In genomic region chr1:172431721-172432192, GRCh38 we compare ENCODE assay signal across 15 cellular contexts. TPM values are rescaled to one million over a fixed set of nuclear protein-coding genes. Genes with fewer than 3 reads are reported as not detected.
DNase-seq lines count a peak whose midpoint lies in the region; ATAC-seq and TF ChIP-seq lines count a peak whose summit lies in the region.
"Had no signal": no experiment of that assay in that cellular context is flagged by ENCODE, and none has a peak within 500 bp of the region (broad histone marks: within the 10 kb centered on the region; RNA-seq: fewer than 3 reads in every experiment).

No MANE protein-coding gene starts in this region.

- peak overlapping the region; percentile 23 for H3K27ac ChIP-seq in CD4-positive, alpha-beta memory T cell (ENCODE audit: low read depth, low read length)
- H3K27ac ChIP-seq in GM23338 (ENCODE audit: low read depth) (no peak overlapping the region), mesendoderm (ENCODE audit: low read depth, low read length) (no peak overlapping the region)
- H3K27ac ChIP-seq: left ventricle myocardium inferior, psoas muscle, vagina had no signal

- no peak overlapping the region for H4K5ac ChIP-seq in mesendoderm (ENCODE audit: low read length)

- no peak overlapping the region for H3K4me2 ChIP-seq in GM23338
- H3K4me2 ChIP-seq in mesendoderm (ENCODE audit: low read length), result no peak overlapping the region

- peak in 4 of 5 donors; percentile 18 to 45 (median 28) for DNase-seq in CD4-positive, alpha-beta memory T cell
- DNase-seq in GM23338 (ENCODE audit: low spot score), result peak; percentile 22
- peak; percentile 31 for DNase-seq in activated naive CD4-positive, alpha-beta T cell treated with anti-CD3 and anti-CD28 coated beads, Interleukin-2, amount 50 U/mL, for 16 hours
- peak; percentile 33 for DNase-seq in mesendoderm
- no peak for DNase-seq in stimulated activated naive CD8-positive, alpha-beta T cell treated with anti-CD3 and anti-CD28 coated beads, Interleukin-15, Interleukin-2, amounts not matched to agents 100 U/mL and 50 U/mL, for 24 hours
- DNase-seq in NCI-H2227 treated with DMSO at 0.1 percent for 48 hours (lab: John Stamatoyannopoulos, UW), result no peak
- no peak for DNase-seq in NOMO-1 treated with DMSO at 0.1 percent for 48 hours (lab: John Stamatoyannopoulos, UW; ENCODE audit: unreplicated experiment)
- DNase-seq: DMS79 treated with DMSO at 0.1 percent for 48 hours, left ventricle myocardium inferior, NCI-H1105 treated with DMSO at 0.1 percent for 48 hours, psoas muscle had no signal

- H3K36me3 Mint-ChIP-seq in CD4-positive, alpha-beta memory T cell, result peaks cover 4 to 10% of the 10 kb centered on the region in 2 donors
- H3K36me3 Mint-ChIP-seq in GM23338 (ENCODE audit: low read depth), result no peaks in the 10 kb centered on the region

- peak overlapping the region; percentile 59 to 85 (median 78) for H3K27ac Mint-ChIP-seq in CD4-positive, alpha-beta memory T cell
- no peak overlapping the region for H3K27ac Mint-ChIP-seq in GM23338

- H3K9ac ChIP-seq in mesendoderm (ENCODE audit: low read length), result no peak overlapping the region

- no peaks in the 10 kb centered on the region for H4K20me1 ChIP-seq in GM23338 (replicated peaks; ENCODE audit: insufficient read depth)

- H3K4ac ChIP-seq in mesendoderm (ENCODE audit: low read depth, low read length), result no peak overlapping the region

- TF ChIP-seq CTCF in GM23338 (conservative IDR thresholded peaks at IDR 0.05; ENCODE audit: low read depth in 2 of 2), result no peak

- peaks cover 52% of the 10 kb centered on the region for H3K4me1 ChIP-seq in CD4-positive, alpha-beta memory T cell (ENCODE audit: insufficient read depth, low read length)
- H3K4me1 ChIP-seq in GM23338 (ENCODE audit: insufficient read depth) (peaks cover 7% of the 10 kb centered on the region; the same call in 1 of the 2 replicates), mesendoderm (ENCODE audit: control insufficient read depth, low read depth, low read length) (no peaks in the 10 kb centered on the region)
- H3K4me1 ChIP-seq: left ventricle myocardium inferior, psoas muscle had no signal

- no peak overlapping the region for H3K18ac ChIP-seq in mesendoderm (ENCODE audit: low read length)

- no peak overlapping the region for H2BK5ac ChIP-seq in mesendoderm (ENCODE audit: low read length)

- peaks cover 35 to 55% (median 43%) of the 10 kb centered on the region in 4 donors for H3K4me1 Mint-ChIP-seq in CD4-positive, alpha-beta memory T cell
- peaks cover 9% of the 10 kb centered on the region; the same call in 2 of the 3 replicates for H3K4me1 Mint-ChIP-seq in GM23338

- no peak overlapping the region for H2BK120ac ChIP-seq in mesendoderm (ENCODE audit: low read depth, low read length)

- H4K8ac ChIP-seq in mesendoderm (ENCODE audit: low read depth, low read length), result no peak overlapping the region

- no peaks in the 10 kb centered on the region for H3K9me2 ChIP-seq in GM23338 (ENCODE audit: insufficient read depth)

- no peaks in the 10 kb centered on the region for H3K27me3 Mint-ChIP-seq in CD4-positive, alpha-beta memory T cell
- H3K27me3 Mint-ChIP-seq in GM23338 (ENCODE audit: insufficient read depth, low read depth, poor library complexity), result peaks cover 2% of the 10 kb centered on the region

- intact Hi-C loops in CD4-positive, alpha-beta memory T cell (cut with micrococcal nuclease), result no loop called here

- peak overlapping the region in 7 of 8 donors; percentile 11 to 61 (median 36) for H3K4me3 Mint-ChIP-seq in CD4-positive, alpha-beta memory T cell
- no peak overlapping the region for H3K4me3 Mint-ChIP-seq in GM23338

- H2BK15ac ChIP-seq in mesendoderm (replicated peaks; ENCODE audit: low read depth), result no peak overlapping the region

- no peak overlapping the region for H3K4me3 ChIP-seq in CD4-positive, alpha-beta memory T cell (ENCODE audit: low read length in 2 of 2)
- H3K4me3 ChIP-seq in GM23338 (no peak overlapping the region), mesendoderm (ENCODE audit: low read length) (no peak overlapping the region)
- H3K4me3 ChIP-seq: left ventricle myocardium inferior, psoas muscle, vagina had no signal

- ATAC-seq in GM23338 (peak; percentile 59), HG02973 (IDR thresholded peaks at IDR 0.05; ENCODE audit: unreplicated experiment) (no peak)
- no peak for ATAC-seq in stimulated activated naive CD8-positive, alpha-beta T cell treated with anti-CD3 and anti-CD28 coated beads, Interleukin-15, Interleukin-2, amounts not matched to agents 100 U/mL and 50 U/mL, for 24 hours
- ATAC-seq: psoas muscle had no signal

- no CpG with 5 or more reads among the region's 9 CpGs for WGBS in mesendoderm (ENCODE audit: extremely low coverage, insufficient coverage, low lambda C conversion rate)

- no peaks in the 10 kb centered on the region for H3F3A ChIP-seq in GM23338 (replicated peaks; ENCODE audit: low read depth)

- POLR2A ChIA-PET in CD4-positive, alpha-beta memory T cell (lab: Charles Lee; ENCODE audit: partially characterized antibody), result interaction anchor here (0.6 to 2.6 kb wide), 10 partner anchors 12 to 706 kb away, joined by 3 to 24 read pairs (median 4); partner anchors contain the start of genes PIGC and SUCO

- CTCF ChIA-PET in CD4-positive, alpha-beta memory T cell (lab: Charles Lee; ENCODE audit: partially characterized antibody), result interaction anchor here (0.9 to 8.9 kb wide), 11 partner anchors 11 to 430 kb away, joined by 4 to 135 read pairs (median 5); partner anchors contain the start of gene PIGC

- no peaks in the 10 kb centered on the region for H3K36me3 ChIP-seq in CD4-positive, alpha-beta memory T cell (ENCODE audit: insufficient read depth, low read length)
- no peaks in the 10 kb centered on the region for H3K36me3 ChIP-seq in GM23338 (ENCODE audit: insufficient read depth)
- H3K36me3 ChIP-seq in mesendoderm (ENCODE audit: control insufficient read depth, insufficient read depth, low read length), result no peaks in the 10 kb centered on the region
- H3K36me3 ChIP-seq: left ventricle myocardium inferior, vagina had no signal

- peaks cover 0 to 5% (median under 1%) of the 10 kb centered on the region in 8 donors for H3K9me3 Mint-ChIP-seq in CD4-positive, alpha-beta memory T cell
- H3K9me3 Mint-ChIP-seq in GM23338, result peaks cover under 1% of the 10 kb centered on the region; the same call in 2 of the 3 replicates

- H3K23ac ChIP-seq in mesendoderm (ENCODE audit: low read length), result no peak overlapping the region

- H3K79me1 ChIP-seq in mesendoderm (ENCODE audit: low read length), result no peaks in the 10 kb centered on the region

- H3K27me3 ChIP-seq in CD4-positive, alpha-beta memory T cell (ENCODE audit: insufficient read depth, low read length), result no peaks in the 10 kb centered on the region
- H3K27me3 ChIP-seq in GM23338 (ENCODE audit: insufficient read depth) (no peaks in the 10 kb centered on the region), mesendoderm (ENCODE audit: insufficient read depth, low read length, poor library complexity) (no peaks in the 10 kb centered on the region)
- H3K27me3 ChIP-seq: vagina had no signal

- no peak overlapping the region for H2AK5ac ChIP-seq in mesendoderm (ENCODE audit: low read length)

- H3K79me2 ChIP-seq in GM23338 (replicated peaks; ENCODE audit: insufficient read depth), result no peaks in the 10 kb centered on the region
- no peaks in the 10 kb centered on the region for H3K79me2 ChIP-seq in mesendoderm (ENCODE audit: control insufficient read depth, insufficient read depth, low read length)

- H3K56ac ChIP-seq in mesendoderm (ENCODE audit: low read length), result no peak overlapping the region

- H2AFZ ChIP-seq in GM23338, result 0 out of 2 replicates have a peak overlapping the region, but pooled peaks have one; percentile 32

- H3K9me3 ChIP-seq in CD4-positive, alpha-beta memory T cell (ENCODE audit: control insufficient read depth in 1 of 2, low read length in 2 of 2), result no peaks in the 10 kb centered on the region
- H3K9me3 ChIP-seq: psoas muscle, vagina had no signal

TF ChIP-seq in GM23338, 12 proteins besides CTCF, POLR2A, EP300 and RAD21:
- no peak for TF ChIP-seq EZH2phosphoT487 (IDR thresholded peaks at IDR 0.05; ENCODE audit: unreplicated experiment)
- TF ChIP-seq NANOG (IDR thresholded peaks at IDR 0.05; ENCODE audit: borderline replicate concordance), result no peak
- TF ChIP-seq ZNF114 (CRISPR knock-in tag; IDR thresholded peaks at IDR 0.05), result no peak
- no peak for TF ChIP-seq JUNB (IDR thresholded peaks at IDR 0.05; ENCODE audit: unreplicated experiment)
- TF ChIP-seq ZNF331 (CRISPR knock-in tag; IDR thresholded peaks at IDR 0.05; ENCODE audit: low read depth), result no peak
- no peak for TF ChIP-seq EZH2 (IDR thresholded peaks at IDR 0.05; ENCODE audit: low read depth, unreplicated experiment)

RNA-seq across cellular contexts. Expression of gene C1orf105, which starts 11.3 kb away (rescaled TPM):
- total RNA-seq in CD4-positive, alpha-beta memory T cell, result not detected
- not detected for polyA plus RNA-seq in CD4-positive, alpha-beta memory T cell
- total RNA-seq in GM23338 (2014; rRNA removed; shearing (Covaris generic)), result not detected in 2 replicates
- polyA plus RNA-seq in GM23338 (2016; fragmentation: Nextera tagmentation; extraction: Ambion mirVana), result not detected in 2 replicates
- polyA plus RNA-seq in mesendoderm (2013, experiment 1 of 2), result not detected
- polyA plus RNA-seq in mesendoderm (2013, experiment 2 of 2), result not detected
- total RNA-seq: frontal cortex; T-helper 2 cell treated with Interferon-gamma antibody and Interleukin-4, amounts not matched to agents 100 ng/mL and 5 ng/mL, for 36 hours; vagina had no signal

RNA-seq across cellular contexts. Expression of gene PIGC, which starts 12.1 kb away (rescaled TPM):
- total RNA-seq in CD4-positive, alpha-beta memory T cell, result 10 to 100 TPM; 48.9 to 49.2 TPM
- polyA plus RNA-seq in CD4-positive, alpha-beta memory T cell, result 100 to 1,000 TPM; 109 to 132 TPM
- total RNA-seq in GM23338 (2014; rRNA removed; shearing (Covaris generic)), result 22.5 and 25.2 TPM in 2 replicates
- 24.3 and 28.1 TPM in 2 replicates for polyA plus RNA-seq in GM23338 (2016; fragmentation: Nextera tagmentation; extraction: Ambion mirVana)
- 16.2 TPM for polyA plus RNA-seq in mesendoderm (2013, experiment 1 of 2)
- 15.7 TPM for polyA plus RNA-seq in mesendoderm (2013, experiment 2 of 2)

Comparison
In these comparisons a context has a peak if more than half of its experiments do, and no peak if none do; other contexts are left out.
1. DNase-seq: peak in CD4-positive, alpha-beta memory T cell (4 of 5), GM23338 (single experiment), activated naive CD4-positive, alpha-beta T cell treated with anti-CD3 and anti-CD28 coated beads, Interleukin-2, amount 50 U/mL, for 16 hours (single experiment) and mesendoderm (single experiment); none in stimulated activated naive CD8-positive, alpha-beta T cell treated with anti-CD3 and anti-CD28 coated beads, Interleukin-15, Interleukin-2, amounts not matched to agents 100 U/mL and 50 U/mL, for 24 hours (single experiment), NCI-H2227 treated with DMSO at 0.1 percent for 48 hours (single experiment) and NOMO-1 treated with DMSO at 0.1 percent for 48 hours (single experiment).